In the genomic region with DNA sequence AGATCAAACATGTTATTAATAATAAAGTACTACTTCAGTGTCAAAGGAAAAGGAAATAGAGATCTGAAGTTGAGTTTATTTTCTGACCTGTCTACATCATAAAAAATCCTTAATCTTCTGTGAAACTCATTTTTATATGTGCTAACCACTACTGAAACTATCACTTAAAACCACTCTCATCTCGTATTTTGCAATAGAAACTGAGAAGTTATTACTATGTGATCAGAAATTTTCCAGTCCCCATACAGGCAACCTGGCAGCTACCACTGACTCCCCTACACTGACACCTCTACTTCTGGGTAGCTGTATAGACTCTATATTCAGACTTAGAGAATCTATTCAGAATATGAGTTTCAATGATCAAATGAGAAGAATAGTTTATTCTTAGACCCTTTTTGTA, we compare ENCODE assay signal across 10 cellular contexts. TPM values are rescaled to one million over a fixed set of nuclear protein-coding genes. Genes with fewer than 3 reads are reported as not detected.
DNase-seq lines count a peak whose midpoint lies in the region; ATAC-seq and TF ChIP-seq lines count a peak whose summit lies in the region.
"Had no signal": no experiment of that assay in that cellular context is flagged by ENCODE, and none has a peak within 500 bp of the region (broad histone marks: within the 10 kb centered on the region; RNA-seq: fewer than 3 reads in every experiment).

No MANE protein-coding gene starts in this region.

- H3K27me3 Mint-ChIP-seq in activated T-cell treated with anti-CD3 and anti-CD28 coated beads, Interleukin-2, amount 50 U/mL, for 4 hours (ENCODE audit: low read depth), result peaks cover 14% of the 10 kb centered on the region
- no peaks in the 10 kb centered on the region for H3K27me3 Mint-ChIP-seq in progenitor cell of endocrine pancreas

- H3K9me3 Mint-ChIP-seq in activated T-cell treated with anti-CD3 and anti-CD28 coated beads, Interleukin-2, amount 50 U/mL, for 4 hours, result no peaks in the 10 kb centered on the region
- no peaks in the 10 kb centered on the region for H3K9me3 Mint-ChIP-seq in progenitor cell of endocrine pancreas (ENCODE audit: low read depth)

- peak overlapping the region; percentile 34 for H3K27ac Mint-ChIP-seq in progenitor cell of endocrine pancreas

- peaks cover 31% of the 10 kb centered on the region for H3K4me1 Mint-ChIP-seq in activated T-cell treated with anti-CD3 and anti-CD28 coated beads, Interleukin-2, amount 50 U/mL, for 4 hours (ENCODE audit: low read depth)
- H3K4me1 Mint-ChIP-seq in progenitor cell of endocrine pancreas (ENCODE audit: low read depth), result peaks cover 20% of the 10 kb centered on the region

- peak overlapping the region; percentile 25 for H3K4me3 Mint-ChIP-seq in activated T-cell treated with anti-CD3 and anti-CD28 coated beads, Interleukin-2, amount 50 U/mL, for 4 hours
- no peak overlapping the region for H3K4me3 Mint-ChIP-seq in progenitor cell of endocrine pancreas (ENCODE audit: low read depth)

- TF ChIP-seq CTCF in progenitor cell of endocrine pancreas (IDR thresholded peaks at IDR 0.05; ENCODE audit: unreplicated experiment), result no peak

- no peaks in the 10 kb centered on the region for H3K36me3 Mint-ChIP-seq in activated T-cell treated with anti-CD3 and anti-CD28 coated beads, Interleukin-2, amount 50 U/mL, for 4 hours (ENCODE audit: insufficient read depth)
- H3K36me3 Mint-ChIP-seq in progenitor cell of endocrine pancreas (ENCODE audit: insufficient read depth), result no peaks in the 10 kb centered on the region

- DNase-seq in activated T-cell treated with anti-CD3 and anti-CD28 coated beads, Interleukin-2, amount 50 U/mL, for 4 hours, result no peak
- no peak for DNase-seq in activated T-cell treated with anti-CD3 and anti-CD28 coated beads, Interleukin-2, amount 50 U/mL, for 1 hour
- no peak for DNase-seq in progenitor cell of endocrine pancreas (ENCODE audit: low spot score, unreplicated experiment)
- DNase-seq in DMS114 treated with DMSO at 0.1 percent for 48 hours (lab: John Stamatoyannopoulos, UW; ENCODE audit: unreplicated experiment), result no peak
- DNase-seq in globus pallidus (ENCODE audit: low spot score), result no peak
- DNase-seq in NCI-H524 treated with DMSO at 0.1 percent for 48 hours (lab: John Stamatoyannopoulos, UW), result no peak
- DNase-seq: IMR-90, NCI-H774 had no signal

- ATAC-seq in activated T-cell treated with anti-CD3 and anti-CD28 coated beads, Interleukin-2, amount 50 U/mL, for 4 hours, result peak; percentile 92
- ATAC-seq in GM21619 (IDR thresholded peaks at IDR 0.05; ENCODE audit: unreplicated experiment), result peak; percentile 88
- peak; percentile 89 for ATAC-seq in HG03342 (IDR thresholded peaks at IDR 0.05; ENCODE audit: unreplicated experiment)

RNA-seq across cellular contexts. Expression of a gene that starts 8.3 kb away (rescaled TPM):
- total RNA-seq in activated T-cell treated with anti-CD3 and anti-CD28 coated beads, Interleukin-2, amount 50 U/mL, for 4 hours, result 10 to 100 TPM in 1 of 3 donors, 1 to 10 TPM in 2; 3.4 to 10.9 (median 3.9) TPM
- 117 and 121 TPM in 2 replicates for total RNA-seq in progenitor cell of endocrine pancreas
